In the genomic region with DNA sequence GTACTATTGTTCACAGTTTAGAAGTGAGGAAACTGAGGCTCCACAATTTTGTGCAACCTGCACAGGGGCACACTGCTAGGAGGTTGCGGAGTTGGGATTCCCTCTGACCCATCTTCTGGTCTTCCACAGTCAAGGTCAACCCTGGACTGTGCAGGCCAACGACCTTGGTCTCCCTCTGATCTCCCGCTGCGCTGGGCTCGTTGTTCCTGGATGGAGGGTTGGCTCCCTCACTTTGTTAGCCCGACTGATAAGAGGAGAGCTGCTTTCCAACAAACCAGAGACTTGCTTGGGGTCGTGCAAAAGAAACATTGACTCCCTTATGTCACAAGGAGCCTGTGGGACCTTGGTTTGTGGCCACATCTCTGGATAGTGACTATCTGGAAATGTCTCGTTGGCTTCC, we compare ENCODE assay signal across 21 cellular contexts.
A peak's percentile ranks its signal among the peaks of the same experiment; 100 is the strongest.
DNase-seq lines count a peak whose midpoint lies in the region; ATAC-seq and TF ChIP-seq lines count a peak whose summit lies in the region.
"Had no signal": no experiment of that assay in that cellular context is flagged by ENCODE, and none has a peak within 500 bp of the region (broad histone marks: within the 10 kb centered on the region; RNA-seq: fewer than 3 reads in every experiment).

No MANE protein-coding gene starts in this region.

- H3K9me3 ChIP-seq in BE2C (peaks cover 14% of the 10 kb centered on the region; the same call in 1 of the 2 replicates), colonic mucosa (no peaks in the 10 kb centered on the region), prostate gland (no peaks in the 10 kb centered on the region), tibial artery (no peaks in the 10 kb centered on the region)
- H3K9me3 ChIP-seq: BLaER1 treated with 17β-estradiol and CSF1 and Interleukin-3, amounts not matched to agents 10 nM and 100 nM; HAP-1 had no signal

- TF ChIP-seq POLR2A in prostate gland (IDR thresholded peaks at IDR 0.05): no peak

- no peaks in the 10 kb centered on the region for H3K36me3 Mint-ChIP-seq in CD14-positive monocyte
- H3K36me3 Mint-ChIP-seq: CD4-positive, CD25-positive, alpha-beta regulatory T cell; CD8-positive, alpha-beta memory T cell; IgD-negative memory B cell had no signal

- H3K27ac ChIP-seq in colonic mucosa: no peak overlapping the region
- no peak overlapping the region for H3K27ac ChIP-seq in prostate gland
- no peak overlapping the region for H3K27ac ChIP-seq in tibial artery
- H3K27ac ChIP-seq: BLaER1 treated with 17β-estradiol and CSF1 and Interleukin-3, amounts not matched to agents 10 nM and 100 nM; GM23248 had no signal

- H3K4me1 Mint-ChIP-seq in CD14-positive monocyte: no peaks in the 10 kb centered on the region
- H3K4me1 Mint-ChIP-seq in stimulated activated naive CD8-positive, alpha-beta T cell treated with anti-CD3 and anti-CD28 coated beads, Interleukin-15, amount 100 ng/mL, for 72 hours: no peaks in the 10 kb centered on the region
- H3K4me1 Mint-ChIP-seq: CD4-positive, CD25-positive, alpha-beta regulatory T cell; CD8-positive, alpha-beta memory T cell; IgD-negative memory B cell had no signal

- no peak for TF ChIP-seq CTCF in BE2C (IDR thresholded peaks at IDR 0.05; ENCODE audit: low read depth, low read length)
- TF ChIP-seq CTCF in colonic mucosa (IDR thresholded peaks at IDR 0.05): no peak
- no peak for TF ChIP-seq CTCF in prostate gland (IDR thresholded peaks at IDR 0.05)
- TF ChIP-seq CTCF in CD14-positive monocyte (IDR thresholded peaks at IDR 0.05): no peak
- TF ChIP-seq CTCF in tibial artery (IDR thresholded peaks at IDR 0.05): no peak

- peak; percentile 100 for DNase-seq in BE2C
- peak; percentile 15 for DNase-seq in colonic mucosa
- DNase-seq in islet precursor cell: peak; percentile 37
- peak; percentile 1 for DNase-seq in prostate gland (ENCODE audit: low spot score)
- DNase-seq in CD14-positive monocyte (ENCODE audit: low spot score): no peak
- no peak for DNase-seq in SK-N-DZ (ENCODE audit: low spot score)
- DNase-seq in tibial artery: no peak
- DNase-seq in stimulated activated naive CD8-positive, alpha-beta T cell treated with anti-CD3 and anti-CD28 coated beads, Interleukin-15, amount 100 ng/mL, for 72 hours: no peak
- DNase-seq: 8988T; CD4-positive, CD25-positive, alpha-beta regulatory T cell; CD8-positive, alpha-beta memory T cell; COR-L47; DMS 273 treated with DMSO at 0.1 percent for 48 hours; DMS53; DND-41; EL; GM23248 had no signal

- ATAC-seq in stimulated activated naive CD8-positive, alpha-beta T cell treated with anti-CD3 and anti-CD28 coated beads, Interleukin-15, amount 100 ng/mL, for 72 hours: no peak
- ATAC-seq: GM12878 had no signal

- peaks cover 39% of the 10 kb centered on the region for H3K4me1 ChIP-seq in BE2C
- H3K4me1 ChIP-seq in colonic mucosa: peaks cover 7% of the 10 kb centered on the region
- no peaks in the 10 kb centered on the region for H3K4me1 ChIP-seq in prostate gland (replicated peaks)
- H3K4me1 ChIP-seq in tibial artery: no peaks in the 10 kb centered on the region
- H3K4me1 ChIP-seq: HAP-1 had no signal

- 77% methylated on average over 8 of the region's 8 CpGs for WGBS in prostate gland

- H3K9me3 Mint-ChIP-seq in CD14-positive monocyte: peaks cover 0 to 8% (median 4%) of the 10 kb centered on the region in 7 donors
- no peaks in the 10 kb centered on the region for H3K9me3 Mint-ChIP-seq in stimulated activated naive CD8-positive, alpha-beta T cell treated with anti-CD3 and anti-CD28 coated beads, Interleukin-15, amount 100 ng/mL, for 72 hours
- H3K9me3 Mint-ChIP-seq: IgD-negative memory B cell had no signal

- no peak overlapping the region for H3K4me3 ChIP-seq in BE2C (ENCODE audit: low read depth, low read length)
- H3K4me3 ChIP-seq in colonic mucosa: no peak overlapping the region
- H3K4me3 ChIP-seq in prostate gland: no peak overlapping the region
- H3K4me3 ChIP-seq in tibial artery: no peak overlapping the region
- H3K4me3 ChIP-seq: BLaER1 treated with 17β-estradiol and CSF1 and Interleukin-3, amounts not matched to agents 10 nM and 100 nM; GM12878; GM23248; HAP-1 had no signal

- no peak overlapping the region for H3K27ac Mint-ChIP-seq in CD14-positive monocyte
- no peak overlapping the region for H3K27ac Mint-ChIP-seq in stimulated activated naive CD8-positive, alpha-beta T cell treated with anti-CD3 and anti-CD28 coated beads, Interleukin-15, amount 100 ng/mL, for 72 hours
- H3K27ac Mint-ChIP-seq: CD4-positive, CD25-positive, alpha-beta regulatory T cell; CD8-positive, alpha-beta memory T cell had no signal

- H3K27me3 ChIP-seq in BE2C (no peaks in the 10 kb centered on the region), colonic mucosa (no peaks in the 10 kb centered on the region), prostate gland (replicated peaks; ENCODE audit: insufficient read depth) (no peaks in the 10 kb centered on the region), tibial artery (peaks cover 0 to 19% of the 10 kb centered on the region in 2 donors)
- H3K27me3 ChIP-seq: BLaER1 treated with 17β-estradiol and CSF1 and Interleukin-3, amounts not matched to agents 10 nM and 100 nM had no signal

- H3K9ac ChIP-seq in colonic mucosa (ENCODE audit: low read depth in 2 of 2, low read length in 2 of 2): no peak overlapping the region
- H3K9ac ChIP-seq: BLaER1 treated with 17β-estradiol and CSF1 and Interleukin-3, amounts not matched to agents 10 nM and 100 nM; GM23248 had no signal

- peaks cover 0 to 4% (median 0%) of the 10 kb centered on the region in 3 donors for H3K27me3 Mint-ChIP-seq in CD14-positive monocyte (ENCODE audit: low read depth in 3 of 3)
- H3K27me3 Mint-ChIP-seq in stimulated activated naive CD8-positive, alpha-beta T cell treated with anti-CD3 and anti-CD28 coated beads, Interleukin-15, amount 100 ng/mL, for 72 hours: peaks cover 7% of the 10 kb centered on the region
- H3K27me3 Mint-ChIP-seq: CD4-positive, CD25-positive, alpha-beta regulatory T cell; IgD-negative memory B cell had no signal

- intact Hi-C loops in colonic mucosa (cut with DNase I): no loop called here
- intact Hi-C loops in prostate gland (cut with DNase I): no loop called here
- intact Hi-C loops in CD14-positive monocyte (cut with micrococcal nuclease): no loop called here
- intact Hi-C loops in tibial artery (cut with DNase I; ENCODE audit: low total_unique reads): no loop called here

- no peak overlapping the region for H3K4me3 Mint-ChIP-seq in CD14-positive monocyte
- H3K4me3 Mint-ChIP-seq in stimulated activated naive CD8-positive, alpha-beta T cell treated with anti-CD3 and anti-CD28 coated beads, Interleukin-15, amount 100 ng/mL, for 72 hours: no peak overlapping the region
- H3K4me3 Mint-ChIP-seq: CD4-positive, CD25-positive, alpha-beta regulatory T cell; CD8-positive, alpha-beta memory T cell; IgD-negative memory B cell had no signal

- H3K36me3 ChIP-seq in BE2C (no peaks in the 10 kb centered on the region), colonic mucosa (no peaks in the 10 kb centered on the region), prostate gland (no peaks in the 10 kb centered on the region), tibial artery (no peaks in the 10 kb centered on the region)
- H3K36me3 ChIP-seq: BLaER1 treated with 17β-estradiol and CSF1 and Interleukin-3, amounts not matched to agents 10 nM and 100 nM; HAP-1 had no signal

Comparison
In these comparisons a context has a peak if more than half of its experiments do, and no peak if none do; other contexts are left out.
1. DNase-seq: peak in BE2C (single experiment), colonic mucosa (single experiment), islet precursor cell (single experiment) and prostate gland (single experiment); none in CD14-positive monocyte (single experiment), SK-N-DZ (single experiment), tibial artery (0 of 2) and stimulated activated naive CD8-positive, alpha-beta T cell treated with anti-CD3 and anti-CD28 coated beads, Interleukin-15, amount 100 ng/mL, for 72 hours (0 of 2).